In the genomic region with DNA sequence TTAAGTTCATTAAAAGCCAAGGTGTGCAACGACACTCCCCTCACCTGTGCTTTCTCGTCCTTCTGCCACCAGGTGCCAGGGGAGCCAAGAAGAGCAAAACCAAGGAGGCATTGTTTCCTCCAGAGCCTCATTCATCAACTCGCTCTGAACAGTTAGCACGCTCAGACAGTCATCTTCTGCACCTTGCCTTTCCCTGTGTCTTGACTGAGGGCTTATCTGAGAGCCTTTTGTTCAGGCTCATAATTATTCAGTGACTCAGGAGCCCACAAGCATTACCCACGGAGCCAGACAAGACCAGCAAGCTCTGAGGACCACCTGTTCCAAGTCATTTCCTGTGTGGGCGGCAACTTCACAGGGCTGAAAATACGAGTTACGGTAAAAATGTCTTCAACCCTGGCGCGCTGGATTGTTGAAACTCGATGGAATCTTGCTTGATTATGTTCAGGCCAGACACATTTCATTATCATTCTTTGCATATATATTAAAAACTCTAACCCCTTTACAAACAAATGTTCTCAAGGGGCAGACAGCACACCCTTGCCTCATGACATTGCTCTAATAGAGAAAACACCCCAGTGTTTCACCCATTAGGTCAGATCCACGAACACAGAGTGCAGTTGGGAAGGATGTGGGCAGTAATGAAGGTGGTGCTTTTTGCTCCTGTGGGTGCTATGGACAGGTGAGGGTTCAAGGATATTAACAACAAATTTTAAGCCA, we compare ENCODE assay signal across 8 cellular contexts.
DNase-seq lines count a peak whose midpoint lies in the region; ATAC-seq, FAIRE-seq and TF ChIP-seq lines count a peak whose summit lies in the region.

No MANE protein-coding gene starts in this region.

- TF ChIP-seq CTCF in GM20000 (IDR thresholded peaks at IDR 0.05; ENCODE audit: extremely low read depth, missing control alignments) (no peak), bronchial epithelial cell (IDR thresholded peaks at IDR 0.05; ENCODE audit: insufficient read depth, low read length, severe bottlenecking) (no peak)

- no peak for ATAC-seq in GM19035 (IDR thresholded peaks at IDR 0.05; ENCODE audit: unreplicated experiment)
- no peak for ATAC-seq in GM21576 (IDR thresholded peaks at IDR 0.05; ENCODE audit: unreplicated experiment)
- no peak for ATAC-seq in HG02610 (IDR thresholded peaks at IDR 0.05; ENCODE audit: unreplicated experiment)
- no peak for ATAC-seq in GM18517 (IDR thresholded peaks at IDR 0.05; ENCODE audit: unreplicated experiment)

- H3K27me3 ChIP-seq in bronchial epithelial cell (ENCODE audit: control insufficient read depth, insufficient read depth, low read length): no peaks in the 10 kb centered on the region

- FAIRE-seq in bronchial epithelial cell (lab: Jason Lieb, UNC): no peak

- no peak overlapping the region for H3K4me3 ChIP-seq in bronchial epithelial cell (ENCODE audit: low read depth, low read length)

- peak; percentile 42 for DNase-seq in GM20000 (ENCODE audit: low spot score)
- peak; percentile 27 for DNase-seq in T1000 (lab: John Stamatoyannopoulos, UW)
- DNase-seq in bronchial epithelial cell (ENCODE audit: low read depth): peak; percentile 98
- peak; percentile 83 for DNase-seq in stimulated activated CD4-positive, alpha-beta T cell treated with anti-CD3 and anti-CD28 coated beads, Interleukin-4, amount 100 ng/mL, for 24 hours

- H3K36me3 ChIP-seq in bronchial epithelial cell (ENCODE audit: control insufficient read depth, insufficient read depth, low read length): no peaks in the 10 kb centered on the region

Comparison
In these comparisons a context has a peak if more than half of its experiments do, and no peak if none do; other contexts are left out.
1. DNase-seq: peak in every context shown above with its lines; median percentile 98 in bronchial epithelial cell; 83 in stimulated activated CD4-positive, alpha-beta T cell treated with anti-CD3 and anti-CD28 coated beads, Interleukin-4, amount 100 ng/mL, for 24 hours; 42 in GM20000; 27 in T1000.